33 cellular contexts compared by ENCODE assay signal in the genomic region with DNA sequence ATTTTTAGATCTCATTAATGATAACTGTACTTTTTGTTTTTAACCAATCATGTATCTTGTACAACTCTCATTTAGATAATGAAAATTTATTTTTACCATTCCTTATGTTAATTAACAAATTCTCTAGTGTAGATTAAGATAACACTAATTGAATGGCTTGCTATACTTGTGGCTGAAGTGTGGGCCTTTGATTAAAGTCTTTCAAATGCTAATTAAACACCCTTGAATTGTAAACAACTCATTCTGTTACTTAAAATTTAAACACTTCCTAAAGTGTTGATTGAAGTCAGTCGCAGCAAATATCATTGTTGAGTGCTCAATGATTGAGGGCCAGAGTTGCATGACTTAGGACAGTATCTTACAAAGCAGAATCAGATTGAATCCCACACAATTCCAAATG.
"Had no signal": no experiment of that assay in that cellular context is flagged by ENCODE, and none has a peak within 500 bp of the region (broad histone marks: within the 10 kb centered on the region; RNA-seq: fewer than 3 reads in every experiment).

No MANE protein-coding gene starts in this region.

- H3K27me3 ChIP-seq: adrenal gland, body of pancreas, dorsolateral prefrontal cortex had no signal

- H3K4me1 Mint-ChIP-seq: activated CD4-positive, alpha-beta T cell treated with anti-CD3 and anti-CD28 coated beads, Interleukin-2, amount 10 ng/mL, durations not matched to agents 24 days and 14 days; activated CD8-positive, alpha-beta memory T cell treated with anti-CD3 and anti-CD28 coated beads, Interleukin-2, amount 10 ng/mL, durations not matched to agents 7 days and 5 days; activated naive CD4-positive, alpha-beta T cell treated with anti-CD3 and anti-CD28 coated beads, Interleukin-2, amount 50 U/mL, for 24 hours had no signal

- H3K9me3 ChIP-seq: adrenal gland, body of pancreas had no signal

- H3K27me3 Mint-ChIP-seq: activated CD4-positive, alpha-beta memory T cell treated with anti-CD3 and anti-CD28 coated beads for 36 hours; activated CD4-positive, alpha-beta T cell treated with anti-CD3 and anti-CD28 coated beads, Interleukin-2, amount 10 ng/mL, durations not matched to agents 24 days and 14 days; activated CD8-positive, alpha-beta memory T cell treated with anti-CD3 and anti-CD28 coated beads, Interleukin-2, amount 10 ng/mL, durations not matched to agents 7 days and 5 days; activated naive CD4-positive, alpha-beta T cell treated with anti-CD3 and anti-CD28 coated beads, Interleukin-2, amount 50 U/mL, for 24 hours; activated naive CD8-positive, alpha-beta T cell treated with anti-CD3 and anti-CD28 coated beads for 36 hours; activated naive CD8-positive, alpha-beta T cell treated with anti-CD3 and anti-CD28 coated beads, Interleukin-2, amount 50 U/mL, for 24 hours; T-helper 17 cell had no signal

- H3K27ac ChIP-seq: adrenal gland, body of pancreas, dorsolateral prefrontal cortex, WERI-Rb-1 had no signal

- ATAC-seq: activated CD4-positive, alpha-beta T cell treated with anti-CD3 and anti-CD28 coated beads for 36 hours; activated CD8-positive, alpha-beta memory T cell treated with anti-CD3 and anti-CD28 coated beads, Interleukin-2, amount 10 ng/mL, durations not matched to agents 7 days and 5 days; activated CD8-positive, alpha-beta T cell treated with anti-CD3 and anti-CD28 coated beads, Interleukin-2, amount 10 ng/mL, durations not matched to agents 7 days and 5 days; activated naive CD8-positive, alpha-beta T cell treated with anti-CD3 and anti-CD28 coated beads, Interleukin-2, amount 50 U/mL, for 24 hours; body of pancreas; esophagus mucosa; T-helper 17 cell had no signal

- H3K36me3 ChIP-seq: adrenal gland, WERI-Rb-1 had no signal

- H3K36me3 Mint-ChIP-seq: activated CD4-positive, alpha-beta memory T cell treated with anti-CD3 and anti-CD28 coated beads for 36 hours; activated CD8-positive, alpha-beta memory T cell treated with anti-CD3 and anti-CD28 coated beads, Interleukin-2, amount 10 ng/mL, durations not matched to agents 7 days and 5 days; activated naive CD4-positive, alpha-beta T cell treated with anti-CD3 and anti-CD28 coated beads, Interleukin-2, amount 50 U/mL, for 24 hours; activated naive CD8-positive, alpha-beta T cell treated with anti-CD3 and anti-CD28 coated beads for 36 hours had no signal

- H3K4me1 ChIP-seq: adrenal gland, body of pancreas had no signal

- H3K27ac Mint-ChIP-seq: activated CD4-positive, alpha-beta memory T cell treated with anti-CD3 and anti-CD28 coated beads for 36 hours; activated CD4-positive, alpha-beta T cell treated with anti-CD3 and anti-CD28 coated beads for 36 hours; activated CD4-positive, alpha-beta T cell treated with anti-CD3 and anti-CD28 coated beads, Interleukin-2, amount 10 ng/mL, durations not matched to agents 24 days and 14 days; activated CD8-positive, alpha-beta memory T cell treated with anti-CD3 and anti-CD28 coated beads, Interleukin-2, amount 10 ng/mL, durations not matched to agents 7 days and 5 days; activated CD8-positive, alpha-beta T cell treated with anti-CD3 and anti-CD28 coated beads, Interleukin-2, amount 10 ng/mL, durations not matched to agents 7 days and 5 days; activated naive CD4-positive, alpha-beta T cell treated with anti-CD3 and anti-CD28 coated beads for 36 hours; activated naive CD4-positive, alpha-beta T cell treated with anti-CD3 and anti-CD28 coated beads, Interleukin-2, amount 50 U/mL, for 24 hours; activated naive CD8-positive, alpha-beta T cell treated with anti-CD3 and anti-CD28 coated beads for 36 hours; activated naive CD8-positive, alpha-beta T cell treated with anti-CD3 and anti-CD28 coated beads, Interleukin-2, amount 50 U/mL, for 24 hours; activated T-helper 1 cell treated with anti-CD3 and anti-CD28 coated beads, Interleukin-12 subunit alpha, Interleukin-12 subunit beta, Interleukin-2, Interleukin-4 antibody, amounts not matched to agents 30 ng/mL and 10 ng/mL and 1 ng/mL, durations not matched to agents 14 hours and 24 hours and 36 hours; activated T-helper 2 cell treated with anti-CD3 and anti-CD28 coated beads, Interferon-gamma antibody, Interleukin-2, Interleukin-4, amounts not matched to agents 10 μg/mL and 5 μg/mL and 100 μg/mL, durations not matched to agents 14 hours and 24 hours and 36 hours; endodermal cell; T-helper 17 cell; T-helper 2 cell treated with Interferon-gamma antibody and Interleukin-4, amounts not matched to agents 5 μg/mL and 100 μg/mL, for 36 hours had no signal

- DNase-seq: activated CD4-positive, alpha-beta memory T cell treated with anti-CD3 and anti-CD28 coated beads for 36 hours; activated CD4-positive, alpha-beta T cell treated with anti-CD3 and anti-CD28 coated beads for 36 hours; activated CD4-positive, alpha-beta T cell treated with anti-CD3 and anti-CD28 coated beads, Interleukin-2, amount 10 ng/mL, durations not matched to agents 24 days and 14 days; activated CD4-positive, CD25-positive, alpha-beta regulatory T cell; activated CD4-positive, CD25-positive, alpha-beta regulatory T cell treated with anti-CD3 and anti-CD28 coated beads, Interleukin-2, amount 50 U/mL, for 72 hours; activated CD8-positive, alpha-beta memory T cell treated with anti-CD3 and anti-CD28 coated beads, Interleukin-2, amount 10 ng/mL, durations not matched to agents 7 days and 5 days; activated CD8-positive, alpha-beta memory T cell treated with anti-CD3 and anti-CD28 coated beads, Interleukin-2, amount 50 U/mL, for 4 hours; activated CD8-positive, alpha-beta T cell treated with anti-CD3 and anti-CD28 coated beads, Interleukin-2, amount 10 ng/mL, durations not matched to agents 7 days and 5 days; activated effector memory CD4-positive, alpha-beta T cell treated with anti-CD3 and anti-CD28 coated beads, Interleukin-2, amount 50 U/mL, for 16 hours; activated naive CD4-positive, alpha-beta T cell treated with anti-CD3 and anti-CD28 coated beads for 36 hours; activated naive CD8-positive, alpha-beta T cell treated with anti-CD3 and anti-CD28 coated beads for 36 hours; activated naive CD8-positive, alpha-beta T cell treated with anti-CD3 and anti-CD28 coated beads, Interleukin-2, amount 50 U/mL, for 24 hours; activated T-cell treated with anti-CD3 and anti-CD28 coated beads, Interleukin-2, amount 50 U/mL, for 1 hour; activated T-cell treated with anti-CD3 and anti-CD28 coated beads, Interleukin-2, amount 50 U/mL, for 48 hours; adrenal gland; amygdala; aorta; body of pancreas; caudate nucleus; dorsolateral prefrontal cortex; effector memory CD4-positive, alpha-beta T cell; foreskin fibroblast; head of caudate nucleus; T-helper 1 cell; T-helper 17 cell; T1000 had no signal

- H3K4me3 Mint-ChIP-seq: activated CD4-positive, alpha-beta memory T cell treated with anti-CD3 and anti-CD28 coated beads for 36 hours; activated CD4-positive, alpha-beta T cell treated with anti-CD3 and anti-CD28 coated beads for 36 hours; activated CD4-positive, alpha-beta T cell treated with anti-CD3 and anti-CD28 coated beads, Interleukin-2, amount 10 ng/mL, durations not matched to agents 24 days and 14 days; activated CD8-positive, alpha-beta memory T cell treated with anti-CD3 and anti-CD28 coated beads, Interleukin-2, amount 10 ng/mL, durations not matched to agents 7 days and 5 days; activated CD8-positive, alpha-beta T cell treated with anti-CD3 and anti-CD28 coated beads, Interleukin-2, amount 10 ng/mL, durations not matched to agents 7 days and 5 days; activated naive CD4-positive, alpha-beta T cell treated with anti-CD3 and anti-CD28 coated beads for 36 hours; activated naive CD4-positive, alpha-beta T cell treated with anti-CD3 and anti-CD28 coated beads, Interleukin-2, amount 50 U/mL, for 24 hours; activated naive CD8-positive, alpha-beta T cell treated with anti-CD3 and anti-CD28 coated beads for 36 hours; activated naive CD8-positive, alpha-beta T cell treated with anti-CD3 and anti-CD28 coated beads, Interleukin-2, amount 50 U/mL, for 24 hours; activated T-helper 1 cell treated with anti-CD3 and anti-CD28 coated beads, Interleukin-12 subunit alpha, Interleukin-12 subunit beta, Interleukin-2, Interleukin-4 antibody, amounts not matched to agents 30 ng/mL and 10 ng/mL and 1 ng/mL, durations not matched to agents 14 hours and 24 hours and 36 hours; endodermal cell had no signal

- H3K4me3 ChIP-seq: adrenal gland, body of pancreas, dorsolateral prefrontal cortex had no signal

- H3K9me3 Mint-ChIP-seq: activated CD4-positive, alpha-beta memory T cell treated with anti-CD3 and anti-CD28 coated beads for 36 hours; activated CD4-positive, alpha-beta T cell treated with anti-CD3 and anti-CD28 coated beads, Interleukin-2, amount 10 ng/mL, durations not matched to agents 24 days and 14 days; activated naive CD4-positive, alpha-beta T cell treated with anti-CD3 and anti-CD28 coated beads, Interleukin-2, amount 50 U/mL, for 24 hours; activated naive CD8-positive, alpha-beta T cell treated with anti-CD3 and anti-CD28 coated beads for 36 hours; activated naive CD8-positive, alpha-beta T cell treated with anti-CD3 and anti-CD28 coated beads, Interleukin-2, amount 50 U/mL, for 24 hours; activated T-helper 1 cell treated with anti-CD3 and anti-CD28 coated beads, Interleukin-12 subunit alpha, Interleukin-12 subunit beta, Interleukin-2, Interleukin-4 antibody, amounts not matched to agents 30 ng/mL and 10 ng/mL and 1 ng/mL, durations not matched to agents 14 hours and 24 hours and 36 hours; activated T-helper 2 cell treated with anti-CD3 and anti-CD28 coated beads, Interferon-gamma antibody, Interleukin-2, Interleukin-4, amounts not matched to agents 10 μg/mL and 5 μg/mL and 100 μg/mL, durations not matched to agents 14 hours and 24 hours and 36 hours; T-helper 2 cell treated with Interferon-gamma antibody and Interleukin-4, amounts not matched to agents 5 μg/mL and 100 μg/mL, for 36 hours had no signal
